Comparison of ENCODE assay signal across 2 cellular contexts in genomic region chr9:37928552-37929430, GRCh38.
TF ChIP-seq lines count a peak whose summit lies in the region.

No MANE protein-coding gene starts in this region.

TF ChIP-seq in IMR-90, 13 proteins besides CTCF, POLR2A, EP300 and RAD21:
- no peak for TF ChIP-seq USF2 (IDR thresholded peaks at IDR 0.05; ENCODE audit: low read depth, low read length)
- TF ChIP-seq BHLHE40 (IDR thresholded peaks at IDR 0.05; ENCODE audit: low read depth, low read length): no peak
- TF ChIP-seq MAFK (IDR thresholded peaks at IDR 0.05; ENCODE audit: low read depth, low read length): no peak
- no peak for TF ChIP-seq MXI1 (IDR thresholded peaks at IDR 0.05; ENCODE audit: borderline replicate concordance, low read depth, low read length)
- TF ChIP-seq RCOR1 (IDR thresholded peaks at IDR 0.05; ENCODE audit: insufficient replicate concordance, low read length): no peak
- no peak for TF ChIP-seq CHD1 (IDR thresholded peaks at IDR 0.05; ENCODE audit: low read depth, low read length)
- no peak for TF ChIP-seq CEBPB (IDR thresholded peaks at IDR 0.05; ENCODE audit: low read depth, low read length)
- TF ChIP-seq FOS (IDR thresholded peaks at IDR 0.05; ENCODE audit: low read depth, low read length): no peak
- TF ChIP-seq ELK1 (IDR thresholded peaks at IDR 0.05; ENCODE audit: borderline replicate concordance, low read depth, low read length): no peak
- no peak for TF ChIP-seq RFX5 (IDR thresholded peaks at IDR 0.05; ENCODE audit: low read depth, low read length)
- TF ChIP-seq MAZ (IDR thresholded peaks at IDR 0.05; ENCODE audit: borderline replicate concordance, low read depth, low read length): no peak
TF ChIP-seq in IMR-90: peak in this region for 0.

TF ChIP-seq in endothelial cell of umbilical vein, 7 proteins besides CTCF, POLR2A, EP300 and RAD21:
- TF ChIP-seq FOS (IDR thresholded peaks at IDR 0.05; ENCODE audit: borderline replicate concordance, insufficient read depth, low read length) (no peak), EZH2 (IDR thresholded peaks at IDR 0.05; ENCODE audit: borderline replicate concordance, low read depth, low read length, severe bottlenecking) (no peak), GATA2 (IDR thresholded peaks at IDR 0.05; ENCODE audit: insufficient read depth, insufficient read length, low read depth, low read length) (no peak), MAX (IDR thresholded peaks at IDR 0.05; ENCODE audit: insufficient read depth, insufficient read length) (no peak), POLR2AphosphoS5 (IDR thresholded peaks at IDR 0.05; ENCODE audit: insufficient read depth, low read depth, low read length) (no peak), MYC (IDR thresholded peaks at IDR 0.05; ENCODE audit: low read depth, low read length) (no peak), JUN (IDR thresholded peaks at IDR 0.05; ENCODE audit: borderline replicate concordance, insufficient read depth, insufficient read length, low read depth) (no peak)
